13 cellular contexts compared by ENCODE assay signal in genomic region chr9:21294904-21295538, GRCh38. TPM values are rescaled to one million over a fixed set of nuclear protein-coding genes. Genes with fewer than 3 reads are reported as not detected.
DNase-seq lines count a peak whose midpoint lies in the region; ATAC-seq and TF ChIP-seq lines count a peak whose summit lies in the region.
"Had no signal": no experiment of that assay in that cellular context is flagged by ENCODE, and none has a peak within 500 bp of the region (broad histone marks: within the 10 kb centered on the region; RNA-seq: fewer than 3 reads in every experiment).

No MANE protein-coding gene starts in this region.

- no peak for TF ChIP-seq CTCF in NB4 (IDR thresholded peaks at IDR 0.05; ENCODE audit: low read depth, low read length)

- peak; percentile 23 for DNase-seq in CD1c-positive myeloid dendritic cell (ENCODE audit: extremely low spot score)
- DNase-seq in NB4 (ENCODE audit: low read depth), result peak; percentile 74
- no peak for DNase-seq in HuH-7.5 (ENCODE audit: low spot score)
- no peak for DNase-seq in stimulated activated CD4-positive, alpha-beta T cell treated with anti-CD3 and anti-CD28 coated beads, Interleukin-4, amount 100 ng/mL, for 4 hours
- no peak for DNase-seq in left ventricle myocardium superior
- no peak for DNase-seq in UCSD-AML1 (lab: John Stamatoyannopoulos, UW; ENCODE audit: unreplicated experiment)
- DNase-seq: activated gamma-delta T cell, NCI-H1105 treated with DMSO at 0.1 percent for 48 hours, WERI-Rb-1 had no signal

- no peak for TF ChIP-seq POLR2A in NB4 (IDR thresholded peaks at IDR 0.05; ENCODE audit: extremely low read depth, insufficient read length)

- ATAC-seq in GM19328 (IDR thresholded peaks at IDR 0.05; ENCODE audit: unreplicated experiment), result peak; percentile 59
- peak; percentile 74 for ATAC-seq in HG02938 (IDR thresholded peaks at IDR 0.05; ENCODE audit: unreplicated experiment)
- ATAC-seq in left ventricle myocardium superior, result no peak

- H3K4me3 ChIP-seq in NB4 (ENCODE audit: low read depth, low read length), result no peak overlapping the region

- intact Hi-C loops in left ventricle myocardium superior (cut with micrococcal nuclease), result no loop called here

RNA-seq across cellular contexts. Expression of gene IFNA5, which starts 10.1 kb away (rescaled TPM):
- not detected for total RNA-seq in left ventricle myocardium superior
- total RNA-seq: HFFc6, skeletal muscle tissue had no signal

RNA-seq across cellular contexts. Expression of gene KLHL9, which starts 40.2 kb away (rescaled TPM):
- total RNA-seq in left ventricle myocardium superior, result 11.2 TPM

RNA-seq across cellular contexts. Expression of gene IFNA14, which starts 55.2 kb away (rescaled TPM):
- not detected for total RNA-seq in left ventricle myocardium superior
- total RNA-seq: HFFc6, skeletal muscle tissue had no signal

RNA-seq across cellular contexts. Expression of gene IFNA6, which starts 55.7 kb away (rescaled TPM):
- not detected for total RNA-seq in left ventricle myocardium superior
- total RNA-seq: HFFc6, skeletal muscle tissue had no signal

Comparison
In these comparisons a context has a peak if more than half of its experiments do, and no peak if none do; other contexts are left out.
1. DNase-seq: peak in CD1c-positive myeloid dendritic cell (single experiment) and NB4 (single experiment); none in HuH-7.5 (single experiment), stimulated activated CD4-positive, alpha-beta T cell treated with anti-CD3 and anti-CD28 coated beads, Interleukin-4, amount 100 ng/mL, for 4 hours (0 of 2), left ventricle myocardium superior (single experiment) and UCSD-AML1 (single experiment).